ENCODE assay signal across 10 cellular contexts in genomic region chr5:73694089-73694488, GRCh38.
DNase-seq lines count a peak whose midpoint lies in the region; ATAC-seq and TF ChIP-seq lines count a peak whose summit lies in the region.
"Had no signal": no experiment of that assay in that cellular context is flagged by ENCODE, and none has a peak within 500 bp of the region (broad histone marks: within the 10 kb centered on the region; RNA-seq: fewer than 3 reads in every experiment).

No MANE protein-coding gene starts in this region.

- POLR2A ChIA-PET in A673 (lab: Charles Lee; ENCODE audit: low non-redundant PET), result no interaction called here

- H3K4me3 Mint-ChIP-seq in activated CD4-positive, alpha-beta T cell treated with anti-CD3 and anti-CD28 coated beads, Interleukin-2, amount 10 ng/mL, durations not matched to agents 24 days and 14 days, result no peak overlapping the region

- DNase-seq in activated CD4-positive, alpha-beta T cell treated with anti-CD3 and anti-CD28 coated beads for 48 hours, result peak; percentile 8
- no peak for DNase-seq in activated CD4-positive, alpha-beta T cell treated with anti-CD3 and anti-CD28 coated beads, Interleukin-2, amount 10 ng/mL, durations not matched to agents 24 days and 14 days
- DNase-seq in MM.1S, result peak; percentile 41
- no peak for DNase-seq in smooth muscle cell (lab: John Stamatoyannopoulos, UW; ENCODE audit: unreplicated experiment)
- no peak for DNase-seq in effector CD4-positive, alpha-beta T cell
- no peak for DNase-seq in NCI-H69 (lab: John Stamatoyannopoulos, UW)
- no peak for DNase-seq in A673 (ENCODE audit: low spot score)
- DNase-seq: activated naive CD4-positive, alpha-beta T cell treated with anti-CD3 and anti-CD28 coated beads, Interleukin-2, amount 50 U/mL, for 16 hours; NCI-H1048 had no signal

- no peaks in the 10 kb centered on the region for H3K9me3 ChIP-seq in MM.1S (replicated peaks; ENCODE audit: insufficient read depth, low read length)
- H3K9me3 ChIP-seq in smooth muscle cell (replicated peaks; ENCODE audit: low read depth), result no peaks in the 10 kb centered on the region
- no peaks in the 10 kb centered on the region for H3K9me3 ChIP-seq in A673 (ENCODE audit: low read depth, low read length, poor library complexity, severe bottlenecking)

- H3K4me3 ChIP-seq in MM.1S (ENCODE audit: low read length) (no peak overlapping the region), smooth muscle cell (no peak overlapping the region), A673 (ENCODE audit: low read depth, low read length, poor library complexity, severe bottlenecking) (no peak overlapping the region)

- H3K4me2 ChIP-seq in MM.1S (ENCODE audit: low read depth, low read length) (peak overlapping the region; percentile 10; the same call in 1 of the 2 replicates), smooth muscle cell (no peak overlapping the region)

- H3F3A ChIP-seq in MM.1S (ENCODE audit: insufficient read depth, low read length), result no peaks in the 10 kb centered on the region
- no peaks in the 10 kb centered on the region for H3F3A ChIP-seq in smooth muscle cell (ENCODE audit: low read depth)

- WGBS in smooth muscle cell (ENCODE audit: low lambda C conversion rate), result 78% methylated on average over 2 of the region's 2 CpGs

- peaks cover 7% of the 10 kb centered on the region for H3K27me3 Mint-ChIP-seq in activated CD4-positive, alpha-beta T cell treated with anti-CD3 and anti-CD28 coated beads, Interleukin-2, amount 10 ng/mL, durations not matched to agents 24 days and 14 days

- H3K36me3 Mint-ChIP-seq in activated CD4-positive, alpha-beta T cell treated with anti-CD3 and anti-CD28 coated beads, Interleukin-2, amount 10 ng/mL, durations not matched to agents 24 days and 14 days (ENCODE audit: low read depth), result no peaks in the 10 kb centered on the region

- H3K79me2 ChIP-seq in MM.1S (ENCODE audit: low read length), result no peaks in the 10 kb centered on the region
- H3K79me2 ChIP-seq in smooth muscle cell (ENCODE audit: low read depth), result no peaks in the 10 kb centered on the region

- H2AFZ ChIP-seq in MM.1S (ENCODE audit: low read length) (peak overlapping the region; percentile 29; the same call in 1 of the 2 replicates), smooth muscle cell (ENCODE audit: low read depth) (peak overlapping the region; percentile 39)

- ATAC-seq in HG02623 (IDR thresholded peaks at IDR 0.05; ENCODE audit: unreplicated experiment), result peak; percentile 65

- intact Hi-C loops in activated CD4-positive, alpha-beta T cell treated with anti-CD3 and anti-CD28 coated beads, Interleukin-2, amount 10 ng/mL, durations not matched to agents 24 days and 14 days (cut with micrococcal nuclease), result no loop called here
- intact Hi-C loops in A673 (cut with micrococcal nuclease; ENCODE audit: unreplicated experiment), result no loop called here

- no peak for TF ChIP-seq CTCF in MM.1S (IDR thresholded peaks at IDR 0.05; ENCODE audit: low read length)
- TF ChIP-seq CTCF in smooth muscle cell (IDR thresholded peaks at IDR 0.05; ENCODE audit: borderline replicate concordance, insufficient read depth, poor library complexity, severe bottlenecking), result no peak
- no peak for TF ChIP-seq CTCF in A673 (conservative IDR thresholded peaks at IDR 0.05; ENCODE audit: low read depth, low read length)

- H3K4me1 ChIP-seq in MM.1S (ENCODE audit: low read length) (peaks cover 12% of the 10 kb centered on the region; the same call in 1 of the 2 replicates), smooth muscle cell (ENCODE audit: low read depth) (no peaks in the 10 kb centered on the region), A673 (ENCODE audit: insufficient read depth, low read length, poor library complexity, severe bottlenecking) (no peaks in the 10 kb centered on the region)

- no peaks in the 10 kb centered on the region for H3K9me3 Mint-ChIP-seq in activated CD4-positive, alpha-beta T cell treated with anti-CD3 and anti-CD28 coated beads, Interleukin-2, amount 10 ng/mL, durations not matched to agents 24 days and 14 days

- H3K36me3 ChIP-seq in MM.1S (replicated peaks; ENCODE audit: insufficient read depth, low read length), result no peaks in the 10 kb centered on the region
- no peaks in the 10 kb centered on the region for H3K36me3 ChIP-seq in smooth muscle cell (ENCODE audit: low read depth)
- H3K36me3 ChIP-seq in A673 (ENCODE audit: insufficient read depth, low read length, poor library complexity, severe bottlenecking), result no peaks in the 10 kb centered on the region

- BruUV-seq in A673 (replicated peaks; lab: Mats Ljungman, UMichigan), result no TSS peak

- no peak overlapping the region for H3K9ac ChIP-seq in MM.1S (ENCODE audit: low read length)
- no peak overlapping the region for H3K9ac ChIP-seq in smooth muscle cell (ENCODE audit: low read depth)

- H3K27ac Mint-ChIP-seq in activated CD4-positive, alpha-beta T cell treated with anti-CD3 and anti-CD28 coated beads, Interleukin-2, amount 10 ng/mL, durations not matched to agents 24 days and 14 days, result no peak overlapping the region

- CTCF ChIA-PET in A673 (lab: Charles Lee), result interaction anchor here (1.7 kb wide), 1 partner anchor 97 kb away, joined by 4 read pairs; no protein-coding TSS in a partner anchor

- H3K27ac ChIP-seq in MM.1S (ENCODE audit: low read length), result no peak overlapping the region
- H3K27ac ChIP-seq in smooth muscle cell (ENCODE audit: low read depth), result no peak overlapping the region
- H3K27ac ChIP-seq in A673 (ENCODE audit: low read depth, low read length, poor library complexity, severe bottlenecking), result no peak overlapping the region

- H3K9me2 ChIP-seq in MM.1S (replicated peaks; ENCODE audit: insufficient read depth, low read length), result no peaks in the 10 kb centered on the region

- no peaks in the 10 kb centered on the region for H4K20me1 ChIP-seq in MM.1S (ENCODE audit: insufficient read depth, low read length)
- no peaks in the 10 kb centered on the region for H4K20me1 ChIP-seq in smooth muscle cell (ENCODE audit: low read depth)

- no peaks in the 10 kb centered on the region for H3K27me3 ChIP-seq in MM.1S (replicated peaks; ENCODE audit: insufficient read depth, low read length)
- no peaks in the 10 kb centered on the region for H3K27me3 ChIP-seq in smooth muscle cell (ENCODE audit: low read depth)
- no peaks in the 10 kb centered on the region for H3K27me3 ChIP-seq in A673 (replicated peaks; ENCODE audit: insufficient read depth, low read depth, low read length, poor library complexity)

- H3K4me1 Mint-ChIP-seq in activated CD4-positive, alpha-beta T cell treated with anti-CD3 and anti-CD28 coated beads, Interleukin-2, amount 10 ng/mL, durations not matched to agents 24 days and 14 days, result peaks cover 10% of the 10 kb centered on the region

Comparison
In these comparisons a context has a peak if more than half of its experiments do, and no peak if none do; other contexts are left out.
1. DNase-seq: peak in activated CD4-positive, alpha-beta T cell treated with anti-CD3 and anti-CD28 coated beads for 48 hours (single experiment) and MM.1S (single experiment); none in activated CD4-positive, alpha-beta T cell treated with anti-CD3 and anti-CD28 coated beads, Interleukin-2, amount 10 ng/mL, durations not matched to agents 24 days and 14 days (single experiment), smooth muscle cell (single experiment), effector CD4-positive, alpha-beta T cell (single experiment), NCI-H69 (single experiment) and A673 (single experiment).